In genomic region chr12:6539276-6540134, GRCh38 we compare ENCODE assay signal across 8 cellular contexts. TPM values are rescaled to one million over a fixed set of nuclear protein-coding genes. Genes with fewer than 3 reads are reported as not detected.
A peak's percentile ranks its signal among the peaks of the same experiment; 100 is the strongest.
DNase-seq lines count a peak whose midpoint lies in the region; ATAC-seq and TF ChIP-seq lines count a peak whose summit lies in the region.

No MANE protein-coding gene starts in this region.

- intact Hi-C loops in activated CD4-positive, alpha-beta memory T cell treated with anti-CD3 and anti-CD28 coated beads for 36 hours (cut with micrococcal nuclease): loop anchor here (1.0 to 5.0 kb wide), 2 partner anchors 15 to 462 kb away; no protein-coding TSS in a partner anchor

- H3K27me3 ChIP-seq in right atrium auricular region (no peaks in the 10 kb centered on the region), suprapubic skin (no peaks in the 10 kb centered on the region)

- H3K36me3 ChIP-seq in right atrium auricular region: peaks cover 48% of the 10 kb centered on the region
- H3K36me3 ChIP-seq in suprapubic skin: peaks cover 26% of the 10 kb centered on the region

- no peak for TF ChIP-seq POLR2A in suprapubic skin (IDR thresholded peaks at IDR 0.05)

- no peak for TF ChIP-seq EP300 in suprapubic skin (IDR thresholded peaks at IDR 0.05)

- H3K36me3 Mint-ChIP-seq in T-helper 2 cell treated with Interferon-gamma antibody and Interleukin-4, amounts not matched to agents 5 μg/mL and 100 μg/mL, for 36 hours (ENCODE audit: low read depth): peaks cover 55% of the 10 kb centered on the region
- peaks cover 43% of the 10 kb centered on the region for H3K36me3 Mint-ChIP-seq in activated CD4-positive, alpha-beta memory T cell treated with anti-CD3 and anti-CD28 coated beads for 36 hours

- H3K27ac ChIP-seq in right atrium auricular region (peak overlapping the region; percentile 77 to 81), suprapubic skin (peak overlapping the region; percentile 75)

- H3K9me3 ChIP-seq in right atrium auricular region (no peaks in the 10 kb centered on the region), suprapubic skin (no peaks in the 10 kb centered on the region)

- CTCF ChIA-PET in activated CD4-positive, alpha-beta memory T cell treated with anti-CD3 and anti-CD28 coated beads for 36 hours (lab: Charles Lee): interaction anchor here (0.8 to 4.2 kb wide), 12 partner anchors 10 to 146 kb away, joined by 3 to 61 read pairs (median 4); partner anchors contain the start of genes IFFO1 and MRPL51

- H3K4me1 Mint-ChIP-seq in T-helper 2 cell treated with Interferon-gamma antibody and Interleukin-4, amounts not matched to agents 5 μg/mL and 100 μg/mL, for 36 hours (ENCODE audit: low read depth): peaks cover 46% of the 10 kb centered on the region
- peaks cover 58% of the 10 kb centered on the region for H3K4me1 Mint-ChIP-seq in activated CD4-positive, alpha-beta memory T cell treated with anti-CD3 and anti-CD28 coated beads for 36 hours (ENCODE audit: low read depth)

- H3K27me3 Mint-ChIP-seq in T-helper 2 cell treated with Interferon-gamma antibody and Interleukin-4, amounts not matched to agents 5 μg/mL and 100 μg/mL, for 36 hours (ENCODE audit: low read depth): no peaks in the 10 kb centered on the region
- H3K27me3 Mint-ChIP-seq in activated CD4-positive, alpha-beta memory T cell treated with anti-CD3 and anti-CD28 coated beads for 36 hours: no peaks in the 10 kb centered on the region

- H3K27ac Mint-ChIP-seq in T-helper 2 cell treated with Interferon-gamma antibody and Interleukin-4, amounts not matched to agents 5 μg/mL and 100 μg/mL, for 36 hours: peak overlapping the region; percentile 90
- H3K27ac Mint-ChIP-seq in activated CD4-positive, alpha-beta memory T cell treated with anti-CD3 and anti-CD28 coated beads for 36 hours: no peak overlapping the region

- no peaks in the 10 kb centered on the region for H3K9me3 Mint-ChIP-seq in T-helper 2 cell treated with Interferon-gamma antibody and Interleukin-4, amounts not matched to agents 5 μg/mL and 100 μg/mL, for 36 hours
- no peaks in the 10 kb centered on the region for H3K9me3 Mint-ChIP-seq in activated CD4-positive, alpha-beta memory T cell treated with anti-CD3 and anti-CD28 coated beads for 36 hours

- POLR2A ChIA-PET in activated CD4-positive, alpha-beta memory T cell treated with anti-CD3 and anti-CD28 coated beads for 36 hours (lab: Charles Lee): interaction anchor here (0.7 to 6.3 kb wide), 16 partner anchors 12 to 145 kb away, joined by 3 to 54 read pairs (median 4); partner anchors contain the start of genes IFFO1, MRPL51 and NOP2

- TF ChIP-seq CTCF in right atrium auricular region (IDR thresholded peaks at IDR 0.05) (no peak), suprapubic skin (IDR thresholded peaks at IDR 0.05) (no peak)

- H3K4me1 ChIP-seq in right atrium auricular region: peaks cover 0 to 63% of the 10 kb centered on the region in 2 donors
- peaks cover 59% of the 10 kb centered on the region for H3K4me1 ChIP-seq in suprapubic skin

- WGBS in suprapubic skin: 69% methylated on average over 13 of the region's 21 CpGs

- DNase-seq in T-helper 2 cell treated with Interferon-gamma antibody and Interleukin-4, amounts not matched to agents 5 μg/mL and 100 μg/mL, for 36 hours (ENCODE audit: low spot score): no peak
- DNase-seq in T-helper 2 cell (no peak), right atrium auricular region (ENCODE audit: low spot score) (no peak), suprapubic skin (ENCODE audit: low spot score in 2 of 2) (no peak)
- no peak for DNase-seq in activated CD4-positive, alpha-beta memory T cell treated with anti-CD3 and anti-CD28 coated beads for 36 hours

- no peak overlapping the region for H3K4me3 ChIP-seq in right atrium auricular region
- H3K4me3 ChIP-seq in suprapubic skin: peak overlapping the region; percentile 30

- H3K4me3 Mint-ChIP-seq in T-helper 2 cell treated with Interferon-gamma antibody and Interleukin-4, amounts not matched to agents 5 μg/mL and 100 μg/mL, for 36 hours: peak overlapping the region; percentile 79
- peak overlapping the region; percentile 51 for H3K4me3 Mint-ChIP-seq in activated CD4-positive, alpha-beta memory T cell treated with anti-CD3 and anti-CD28 coated beads for 36 hours

- ATAC-seq in HG02840 (IDR thresholded peaks at IDR 0.05; ENCODE audit: low FRiP score, unreplicated experiment): no peak
- ATAC-seq in GM21528 (IDR thresholded peaks at IDR 0.05; ENCODE audit: low FRiP score, unreplicated experiment): no peak
- ATAC-seq in GM21360 (IDR thresholded peaks at IDR 0.05; ENCODE audit: unreplicated experiment): no peak

RNA-seq across cellular contexts. Expression of gene GAPDH, which starts 5.2 kb away (rescaled TPM):
- 1,000 to 10,000 TPM; 5,823 to 5,836 TPM for total RNA-seq in activated CD4-positive, alpha-beta memory T cell treated with anti-CD3 and anti-CD28 coated beads for 36 hours
- total RNA-seq in right atrium auricular region: 1,000 to 10,000 TPM; 4,693 to 5,476 TPM
- 1,000 to 10,000 TPM; 1,442 to 2,828 (median 1,967) TPM for total RNA-seq in suprapubic skin

RNA-seq across cellular contexts. Expression of gene IFFO1, which starts 16.3 kb away (rescaled TPM):
- 10 to 100 TPM; 10.9 to 12.4 TPM for total RNA-seq in activated CD4-positive, alpha-beta memory T cell treated with anti-CD3 and anti-CD28 coated beads for 36 hours
- total RNA-seq in right atrium auricular region: 10 to 100 TPM; 12.3 to 13.2 TPM
- 1 to 10 TPM; 1.9 to 5.8 (median 4.3) TPM for total RNA-seq in suprapubic skin

RNA-seq across cellular contexts. Expression of gene NOP2, which starts 28.6 kb away (rescaled TPM):
- total RNA-seq in activated CD4-positive, alpha-beta memory T cell treated with anti-CD3 and anti-CD28 coated beads for 36 hours: 10 to 100 TPM; 74.9 to 82.2 TPM
- total RNA-seq in right atrium auricular region (10 to 100 TPM; 17.7 to 17.9 TPM), suprapubic skin (10 to 100 TPM; 34.6 to 62.2 (median 42.3) TPM)

RNA-seq across cellular contexts. Expression of gene NCAPD2, which starts 45.6 kb away (rescaled TPM):
- 100 to 1,000 TPM; 192 to 196 TPM for total RNA-seq in activated CD4-positive, alpha-beta memory T cell treated with anti-CD3 and anti-CD28 coated beads for 36 hours
- total RNA-seq in right atrium auricular region: 10 to 100 TPM; 11.6 to 53.5 TPM
- 10 to 100 TPM; 22.6 to 43.2 (median 31.0) TPM for total RNA-seq in suprapubic skin

RNA-seq across cellular contexts. Expression of gene MRPL51, which starts 46.4 kb away (rescaled TPM):
- 100 to 1,000 TPM; 289 to 312 TPM for total RNA-seq in activated CD4-positive, alpha-beta memory T cell treated with anti-CD3 and anti-CD28 coated beads for 36 hours
- total RNA-seq in right atrium auricular region: 100 to 1,000 TPM in 1 of 2 donors, 10 to 100 TPM in 1; 87.7 to 104 TPM
- total RNA-seq in suprapubic skin: 10 to 100 TPM; 28.0 to 42.2 (median 37.9) TPM
